20 cellular contexts compared by ENCODE assay signal in genomic region chr7:145269418-145270161, GRCh38.
"Had no signal": no experiment of that assay in that cellular context is flagged by ENCODE, and none has a peak within 500 bp of the region (broad histone marks: within the 10 kb centered on the region; RNA-seq: fewer than 3 reads in every experiment).

No MANE protein-coding gene starts in this region.

- FAIRE-seq: endometrium had no signal

- ATAC-seq: activated CD8-positive, alpha-beta T cell treated with anti-CD3 and anti-CD28 coated beads for 36 hours; esophagus mucosa; gastrocnemius medialis; heart right ventricle; left cardiac atrium; lower lobe of right lung; natural killer cell treated with Interleukin-12 subunit alpha and Interleukin-12 subunit beta and Interleukin-15 and Interleukin-18, amount 100 ng/mL, for 72 hours; stimulated activated naive CD8-positive, alpha-beta T cell treated with anti-CD3 and anti-CD28 coated beads, Interleukin-15, Interleukin-2, amounts not matched to agents 100 U/mL and 50 U/mL, for 24 hours had no signal

- DNase-seq: activated CD4-positive, alpha-beta T cell treated with anti-CD3 and anti-CD28 coated beads, Interleukin-2, amount 10 ng/mL, durations not matched to agents 24 days and 14 days; activated CD8-positive, alpha-beta T cell treated with anti-CD3 and anti-CD28 coated beads for 36 hours; activated naive CD4-positive, alpha-beta T cell treated with anti-CD3 and anti-CD28 coated beads for 36 hours; activated T-cell treated with anti-CD3 and anti-CD28 coated beads, Interleukin-2, amount 50 U/mL, for 1 hour; anterior cingulate cortex; brain microvascular endothelial cell; gastrocnemius medialis; heart right ventricle; immature natural killer cell; left cardiac atrium; lower lobe of right lung; stimulated activated CD4-positive, alpha-beta T cell treated with anti-CD3 and anti-CD28 coated beads, Interleukin-1b, Interleukin-23, amount 100 ng/mL, for 48 hours; stimulated activated naive CD8-positive, alpha-beta T cell treated with anti-CD3 and anti-CD28 coated beads, Interleukin-15, Interleukin-2, amounts not matched to agents 100 U/mL and 50 U/mL, for 24 hours; T-helper 1 cell; T-helper 9 cell; tibial artery; uterus had no signal
